Comparison of ENCODE assay signal across 29 cellular contexts in the genomic region with DNA sequence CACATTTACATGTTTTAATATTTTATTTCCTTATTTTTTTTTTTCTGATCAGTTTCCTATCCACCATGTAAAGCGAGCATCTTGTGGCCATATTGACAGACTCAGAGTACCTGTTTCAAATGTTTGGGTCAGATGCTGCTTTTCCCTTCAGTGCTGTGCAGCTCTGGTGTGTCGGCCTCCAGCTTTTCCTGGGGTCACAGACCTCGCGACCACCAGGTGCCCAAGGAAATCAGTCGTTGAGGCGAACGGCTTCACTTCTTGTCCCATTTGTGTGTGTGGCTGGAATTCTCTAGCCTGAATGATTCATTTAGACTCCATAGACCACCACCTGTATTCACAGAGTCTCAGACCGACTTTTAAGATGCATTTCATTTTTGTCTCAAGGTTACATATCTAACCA.
DNase-seq lines count a peak whose midpoint lies in the region; ATAC-seq, FAIRE-seq and TF ChIP-seq lines count a peak whose summit lies in the region.
"Had no signal": no experiment of that assay in that cellular context is flagged by ENCODE, and none has a peak within 500 bp of the region (broad histone marks: within the 10 kb centered on the region; RNA-seq: fewer than 3 reads in every experiment).

No MANE protein-coding gene starts in this region.

- no peak overlapping the region; the same call in 1 of the 2 replicates for H4K91ac ChIP-seq in IMR-90 (ENCODE audit: insufficient read depth, low read depth, low read length)

- no peak overlapping the region for H2BK5ac ChIP-seq in IMR-90 (ENCODE audit: low read depth, low read length, poor library complexity, severe bottlenecking)

- no peak for TF ChIP-seq CTCF in IMR-90 (conservative IDR thresholded peaks at IDR 0.05; ENCODE audit: low read depth, low read length)

- H3K36me3 ChIP-seq in IMR-90 (ENCODE audit: control insufficient read depth, insufficient read depth, low read length) (no peaks in the 10 kb centered on the region), ectodermal cell (ENCODE audit: control insufficient read depth, insufficient read depth, low read length) (no peaks in the 10 kb centered on the region), mesodermal cell (ENCODE audit: control insufficient read depth, insufficient read depth, low read length) (no peaks in the 10 kb centered on the region), subcutaneous abdominal adipose tissue (ENCODE audit: control insufficient read depth in 5 of 5, insufficient read depth in 5 of 5, low read length in 5 of 5) (no peaks in the 10 kb centered on the region)
- H3K36me3 ChIP-seq: ovary, thoracic aorta had no signal

- FAIRE-seq in GM12892 (lab: Jason Lieb, UNC): no peak
- FAIRE-seq: GM18507 had no signal

- H3K9me1 ChIP-seq in IMR-90 (ENCODE audit: insufficient read depth, low read length): 0 out of 2 replicates have a peak, but pooled peaks cover 10% of the 10 kb centered on the region

- no peak overlapping the region for H3K56ac ChIP-seq in IMR-90 (ENCODE audit: extremely low read depth, insufficient read depth, low read length)

- no peak overlapping the region for H2BK15ac ChIP-seq in IMR-90 (ENCODE audit: low read depth, low read length)

- H3K4me1 ChIP-seq in IMR-90 (ENCODE audit: control insufficient read depth, insufficient read depth, low read length) (peaks cover 3% of the 10 kb centered on the region), ectodermal cell (ENCODE audit: control insufficient read depth, insufficient read depth, low read length) (peaks cover 24% of the 10 kb centered on the region), mesodermal cell (ENCODE audit: control insufficient read depth, insufficient read depth, low read length, poor library complexity, severe bottlenecking) (peaks cover 25% of the 10 kb centered on the region), subcutaneous abdominal adipose tissue (ENCODE audit: control insufficient read depth in 5 of 5, insufficient read depth in 5 of 5, low read length in 5 of 5) (peaks cover 3 to 41% (median 17%) of the 10 kb centered on the region in 5 donors)
- H3K4me1 ChIP-seq: Caco-2 had no signal

- intact Hi-C loops in IMR-90 (cut with micrococcal nuclease): no loop called here

- 93% methylated on average over 3 of the region's 8 CpGs; no CpG with 5 or more reads in 1 of the 2 experiments for WGBS in IMR-90 (ENCODE audit: extremely low coverage in 2 of 2, insufficient read length in 1 of 2), 2 experiments
- WGBS in ectodermal cell, 2 experiments: 71 to 80% methylated on average over 8 of the region's 8 CpGs
- WGBS in mesodermal cell (ENCODE audit: insufficient coverage in 2 of 2), 2 experiments: 75 to 94% methylated on average over 1 to 2 of the region's 8 CpGs

- H2AK9ac ChIP-seq in IMR-90 (replicated peaks; ENCODE audit: low read depth, low read length, poor library complexity): peak overlapping the region; percentile 30

- POLR2A ChIA-PET in IMR-90 (lab: Charles Lee; ENCODE audit: unreplicated experiment): no interaction called here

- CTCF ChIA-PET in IMR-90 (lab: Yijun Ruan, JAX): interaction anchor here (0.6 kb wide), 2 partner anchors 147 to 174 kb away, joined by 3 to 5 read pairs; no protein-coding TSS in a partner anchor

- TF ChIP-seq POLR2A in IMR-90 (IDR thresholded peaks at IDR 0.05; ENCODE audit: low read depth, low read length): no peak
- no peak for TF ChIP-seq POLR2A in GM12892 (IDR thresholded peaks at IDR 0.05; ENCODE audit: low read depth, low read length)

- in situ Hi-C loops in IMR-90 (cut with MboI; ENCODE audit: low sequenced_read_pairs): no loop called here

- H4K20me1 ChIP-seq in IMR-90 (ENCODE audit: insufficient read depth, low read length): no peaks in the 10 kb centered on the region

- H3K23ac ChIP-seq in IMR-90 (ENCODE audit: low read depth, low read length): no peak overlapping the region

- H3K9me3 ChIP-seq in IMR-90 (ENCODE audit: control insufficient read depth, insufficient read depth, low read length) (no peaks in the 10 kb centered on the region), ectodermal cell (ENCODE audit: control insufficient read depth, low read length) (no peaks in the 10 kb centered on the region), mesodermal cell (ENCODE audit: control insufficient read depth, low read length) (no peaks in the 10 kb centered on the region), subcutaneous abdominal adipose tissue (ENCODE audit: control insufficient read depth in 5 of 5, low read length in 5 of 5) (no peaks in the 10 kb centered on the region)
- H3K9me3 ChIP-seq: Caco-2, ovary, thoracic aorta had no signal

- no peak overlapping the region for H3K14ac ChIP-seq in IMR-90 (replicated peaks; ENCODE audit: low read depth, low read length)

- H3K27me3 ChIP-seq in IMR-90 (ENCODE audit: control insufficient read depth, insufficient read depth, low read length): no peaks in the 10 kb centered on the region
- no peaks in the 10 kb centered on the region for H3K27me3 ChIP-seq in ectodermal cell (ENCODE audit: control insufficient read depth, insufficient read depth, low read length, poor library complexity, severe bottlenecking)
- no peaks in the 10 kb centered on the region for H3K27me3 ChIP-seq in subcutaneous abdominal adipose tissue (ENCODE audit: control insufficient read depth in 5 of 5, insufficient read depth in 4 of 5, low read length in 5 of 5)
- H3K27me3 ChIP-seq: ovary had no signal

- no peak overlapping the region for H3K4me3 ChIP-seq in IMR-90 (ENCODE audit: insufficient read depth, low read depth, low read length)
- no peak overlapping the region for H3K4me3 ChIP-seq in ectodermal cell (ENCODE audit: insufficient read depth, low read depth, low read length)
- no peak overlapping the region for H3K4me3 ChIP-seq in mesodermal cell (ENCODE audit: extremely low read depth, insufficient read depth, low read length, poor library complexity, severe bottlenecking)
- H3K4me3 ChIP-seq in subcutaneous abdominal adipose tissue (ENCODE audit: low read depth in 1 of 5, low read length in 5 of 5): no peak overlapping the region
- H3K4me3 ChIP-seq: ovary, SK-N-MC, thoracic aorta had no signal

- dilution Hi-C loops in IMR-90 (cut with HindIII; ENCODE audit: low sequenced_read_pairs, unreplicated experiment): no loop called here

- H3K4ac ChIP-seq in IMR-90 (ENCODE audit: low read depth, low read length): no peak overlapping the region

- no peak overlapping the region for H3K4me2 ChIP-seq in IMR-90 (ENCODE audit: low read depth, low read length)
- H3K4me2 ChIP-seq: KMS-11 had no signal

- H2AFZ ChIP-seq in IMR-90 (replicated peaks; ENCODE audit: low read length, poor library complexity): no peak overlapping the region

- no peak overlapping the region for H4K5ac ChIP-seq in IMR-90 (ENCODE audit: low read depth, low read length)

- ATAC-seq in IMR-90 (ENCODE audit: low read depth) (no peak), GM21619 (IDR thresholded peaks at IDR 0.05; ENCODE audit: unreplicated experiment) (no peak)
- ATAC-seq: HCT116; stimulated activated effector memory CD8-positive, alpha-beta T cell treated with anti-CD3 and anti-CD28 coated beads, Interleukin-12 subunit alpha, Interleukin-12 subunit beta, amount 100 ng/mL, for 72 hours; T-helper 17 cell had no signal

- no peak for TF ChIP-seq RAD21 in IMR-90 (IDR thresholded peaks at IDR 0.05; ENCODE audit: low read length)

- DNase-seq in IMR-90: no peak
- DNase-seq in GM12892 (ENCODE audit: insufficient read length): no peak
- DNase-seq in HPDE6-E6E7 (ENCODE audit: extremely low spot score): no peak
- DNase-seq in activated CD4-positive, alpha-beta T cell treated with anti-CD3 and anti-CD28 coated beads, Interleukin-2, amount 50 U/mL, for 48 hours: no peak
- DNase-seq: activated CD4-positive, alpha-beta T cell treated with anti-CD3 and anti-CD28 coated beads for 1 hour; activated T-cell treated with anti-CD3 and anti-CD28 coated beads for 4 hours; aorta; Caco-2; DND-41; naive B cell; NCI-H1417; NCI-H2107; NCI-H446 treated with DMSO at 0.1 percent for 48 hours; ovary; stimulated activated CD4-positive, alpha-beta T cell treated with anti-CD3 and anti-CD28 coated beads, Interleukin-12 subunit alpha, Interleukin-12 subunit beta, amount 100 ng/mL, for 4 hours; stimulated activated CD4-positive, alpha-beta T cell treated with anti-CD3 and anti-CD28 coated beads, Interleukin-4, amount 100 ng/mL, for 24 hours; T-helper 17 cell had no signal

- H3K18ac ChIP-seq in IMR-90 (ENCODE audit: low read depth, low read length): no peak overlapping the region

- H3K27ac ChIP-seq in IMR-90 (ENCODE audit: insufficient read depth, low read length): no peak overlapping the region
- peak overlapping the region; percentile 95 for H3K27ac ChIP-seq in ectodermal cell (ENCODE audit: insufficient read depth, low read depth, low read length, poor library complexity, severe bottlenecking)
- peak overlapping the region; percentile 90 for H3K27ac ChIP-seq in mesodermal cell (ENCODE audit: low read depth, low read length, severe bottlenecking)
- H3K27ac ChIP-seq in subcutaneous abdominal adipose tissue (ENCODE audit: low read depth, low read length): peak overlapping the region; percentile 52
- H3K27ac ChIP-seq: C4-2B, KMS-11, ovary, RWPE1, SK-N-MC had no signal

- no peak overlapping the region for H3K9ac ChIP-seq in IMR-90 (ENCODE audit: low read depth, low read length)
- no peak overlapping the region for H3K9ac ChIP-seq in subcutaneous abdominal adipose tissue (ENCODE audit: low read length in 5 of 5)
- H3K9ac ChIP-seq: KMS-11 had no signal

- no peak overlapping the region for H2BK120ac ChIP-seq in IMR-90 (ENCODE audit: low read depth, low read length)

- H4K8ac ChIP-seq in IMR-90 (ENCODE audit: low read depth in 2 of 2, low read length in 2 of 2): no peak overlapping the region

- H2AK5ac ChIP-seq in IMR-90 (ENCODE audit: low read depth, low read length): peak overlapping the region; percentile 33; the same call in 1 of the 2 replicates

- no peak overlapping the region for H2BK20ac ChIP-seq in IMR-90 (ENCODE audit: low read depth, low read length)

- BruUV-seq in IMR-90 (replicated peaks; lab: Mats Ljungman, UMichigan): no TSS peak

- no peaks in the 10 kb centered on the region for H3K79me1 ChIP-seq in IMR-90 (ENCODE audit: low read depth in 1 of 2, low read length in 2 of 2)

TF ChIP-seq in IMR-90, 13 proteins besides CTCF, POLR2A, EP300 and RAD21 (continues in another document):
- TF ChIP-seq CEBPB (IDR thresholded peaks at IDR 0.05; ENCODE audit: low read depth, low read length) (no peak), SMC3 (IDR thresholded peaks at IDR 0.05; ENCODE audit: low read depth, low read length) (no peak), CHD1 (IDR thresholded peaks at IDR 0.05; ENCODE audit: low read depth, low read length) (no peak), NFE2L2 (IDR thresholded peaks at IDR 0.05; ENCODE audit: low read depth, low read length) (no peak), MAZ (IDR thresholded peaks at IDR 0.05; ENCODE audit: borderline replicate concordance, low read depth, low read length) (no peak)
